ENCODE assay signal across 23 cellular contexts in genomic region chr17:45845376-45846185, GRCh38. TPM values are rescaled to one million over a fixed set of nuclear protein-coding genes. Genes with fewer than 3 reads are reported as not detected.
"Had no signal": no experiment of that assay in that cellular context is flagged by ENCODE, and none has a peak within 500 bp of the region (broad histone marks: within the 10 kb centered on the region; RNA-seq: fewer than 3 reads in every experiment).

No MANE protein-coding gene starts in this region.

- H3K9me3 ChIP-seq: SK-N-SH had no signal

- H3K9me3 Mint-ChIP-seq: IgD-negative memory B cell had no signal

- H3K27ac Mint-ChIP-seq: IgD-negative memory B cell had no signal

- H3K4me2 ChIP-seq: KMS-11, SK-N-SH had no signal

- ATAC-seq: K562 had no signal

- H3K9ac ChIP-seq: KMS-11, SK-N-SH had no signal

- H3K27ac ChIP-seq: HL-60, KMS-11 had no signal

- DNase-seq: Kasumi-1, MM.1S, NCI-H1092 treated with DMSO at 0.1 percent for 48 hours, NCI-H1436, NCI-H187, NCI-H2029, NCI-H2081 treated with DMSO at 0.1 percent for 48 hours, NCI-H2171, NCI-H226, NCI-H446, NCI-H510A, NCI-H524 treated with DMSO at 0.1 percent for 48 hours, Right ventricle myocardium superior, RPMI8226, SIG-M5 had no signal

- H3K36me3 Mint-ChIP-seq: IgD-negative memory B cell had no signal

- FAIRE-seq: K562, RCC 7860 had no signal

- H3K4me3 ChIP-seq: K562 had no signal

RNA-seq across cellular contexts. Expression of gene SPPL2C, which starts 0.9 kb away (rescaled TPM):
- total RNA-seq: K562, M059J, Right ventricle myocardium superior, SK-MEL-5 had no signal
- polyA plus RNA-seq: IgD-negative memory B cell, K562, SK-N-SH had no signal

RNA-seq across cellular contexts. Expression of gene MAPT, which starts 48.8 kb away (rescaled TPM):
- polyA plus RNA-seq: IgD-negative memory B cell had no signal
